Comparison of ENCODE assay signal across 25 cellular contexts in the genomic region with DNA sequence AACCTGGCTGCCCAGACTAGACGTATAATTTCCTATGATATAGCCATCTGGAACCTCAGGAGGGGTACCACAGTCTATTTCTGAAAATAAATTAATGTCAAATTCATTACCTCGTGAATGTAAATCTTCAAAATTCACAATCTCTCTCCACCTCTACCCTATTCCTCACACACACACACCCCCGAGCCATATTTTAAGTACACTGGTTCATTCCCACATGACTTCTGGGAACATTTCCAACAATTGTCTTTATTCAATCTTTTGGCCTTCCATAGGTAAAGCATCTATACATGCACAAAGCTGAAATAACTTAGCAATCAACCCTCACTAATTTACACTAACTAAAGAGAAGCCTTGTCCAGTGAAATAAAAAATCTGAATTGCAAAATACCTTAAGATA.
"Had no signal": no experiment of that assay in that cellular context is flagged by ENCODE, and none has a peak within 500 bp of the region (broad histone marks: within the 10 kb centered on the region; RNA-seq: fewer than 3 reads in every experiment).

No MANE protein-coding gene starts in this region.

- H3K27me3 ChIP-seq: cardiac muscle cell, right lobe of liver, uterus had no signal

- H3K4me1 ChIP-seq: left ventricle myocardium inferior, right lobe of liver, uterus had no signal

- DNase-seq: activated CD4-positive, alpha-beta T cell treated with anti-CD3 and anti-CD28 coated beads for 48 hours; activated CD4-positive, alpha-beta T cell treated with anti-CD3 and anti-CD28 coated beads, Interleukin-2, amount 50 U/mL, for 48 hours; activated CD8-positive, alpha-beta memory T cell treated with anti-CD3 and anti-CD28 coated beads for 24 hours; activated effector memory CD4-positive, alpha-beta T cell treated with Interleukin-2 at 50 U/mL for 16 hours; activated naive CD4-positive, alpha-beta T cell treated with Interleukin-2 at 50 U/mL for 16 hours; anterior cingulate cortex; effector memory CD8-positive, alpha-beta T cell; left ventricle myocardium inferior; mucosa of descending colon; posterior cingulate gyrus; right lobe of liver; stimulated activated CD4-positive, alpha-beta T cell treated with anti-CD3 and anti-CD28 coated beads, Interleukin-2, amount 100 ng/mL, for 48 hours; stimulated activated naive CD8-positive, alpha-beta T cell treated with anti-CD3 and anti-CD28 coated beads, Interleukin-15, amount 100 ng/mL, for 72 hours; substantia nigra; T-helper 9 cell; uterus had no signal

- H3K4me3 Mint-ChIP-seq: activated naive CD8-positive, alpha-beta T cell; effector memory CD8-positive, alpha-beta T cell; natural killer cell treated with Interleukin-12 subunit alpha and Interleukin-12 subunit beta and Interleukin-15 and Interleukin-18, amount 100 ng/mL, for 72 hours; stimulated activated naive CD8-positive, alpha-beta T cell treated with anti-CD3 and anti-CD28 coated beads, Interleukin-15, amount 100 ng/mL, for 72 hours; type B pancreatic cell had no signal

- H3K27ac Mint-ChIP-seq: activated naive CD8-positive, alpha-beta T cell; effector memory CD8-positive, alpha-beta T cell; stimulated activated naive CD8-positive, alpha-beta T cell treated with anti-CD3 and anti-CD28 coated beads, Interleukin-15, amount 100 ng/mL, for 72 hours; type B pancreatic cell had no signal

- H3K27me3 Mint-ChIP-seq: activated naive CD8-positive, alpha-beta T cell; effector memory CD8-positive, alpha-beta T cell; natural killer cell treated with Interleukin-12 subunit alpha and Interleukin-12 subunit beta and Interleukin-15 and Interleukin-18, amount 100 ng/mL, for 72 hours; stimulated activated naive CD8-positive, alpha-beta T cell treated with anti-CD3 and anti-CD28 coated beads, Interleukin-15, amount 100 ng/mL, for 72 hours; type B pancreatic cell had no signal

- H3K36me3 ChIP-seq: cardiac muscle cell, right lobe of liver, uterus had no signal

- H3K9me3 ChIP-seq: left ventricle myocardium inferior, mucosa of descending colon, right lobe of liver, uterus had no signal

- H3K27ac ChIP-seq: cardiac muscle cell, coronary artery, left ventricle myocardium inferior, right lobe of liver, uterus, VCaP had no signal

- H3K4me3 ChIP-seq: cardiac muscle cell, coronary artery, left ventricle myocardium inferior, lung, mucosa of descending colon, right lobe of liver, uterus had no signal

- ATAC-seq: activated CD4-positive, CD25-positive, alpha-beta regulatory T cell treated with anti-CD3 and anti-CD28 coated beads, Interleukin-2, amount 50 U/mL, for 24 hours; effector memory CD8-positive, alpha-beta T cell; esophagus mucosa; mucosa of descending colon; natural killer cell treated with Interleukin-12 subunit alpha and Interleukin-12 subunit beta and Interleukin-15 and Interleukin-18, amount 100 ng/mL, for 72 hours; right lobe of liver; stimulated activated naive CD8-positive, alpha-beta T cell treated with anti-CD3 and anti-CD28 coated beads, Interleukin-15, amount 100 ng/mL, for 72 hours had no signal

- H3K9me3 Mint-ChIP-seq: effector memory CD8-positive, alpha-beta T cell; natural killer cell treated with Interleukin-12 subunit alpha and Interleukin-12 subunit beta and Interleukin-15 and Interleukin-18, amount 100 ng/mL, for 72 hours; stimulated activated naive CD8-positive, alpha-beta T cell treated with anti-CD3 and anti-CD28 coated beads, Interleukin-15, amount 100 ng/mL, for 72 hours; type B pancreatic cell had no signal
